1 cellular context compared by ENCODE assay signal in the genomic region with DNA sequence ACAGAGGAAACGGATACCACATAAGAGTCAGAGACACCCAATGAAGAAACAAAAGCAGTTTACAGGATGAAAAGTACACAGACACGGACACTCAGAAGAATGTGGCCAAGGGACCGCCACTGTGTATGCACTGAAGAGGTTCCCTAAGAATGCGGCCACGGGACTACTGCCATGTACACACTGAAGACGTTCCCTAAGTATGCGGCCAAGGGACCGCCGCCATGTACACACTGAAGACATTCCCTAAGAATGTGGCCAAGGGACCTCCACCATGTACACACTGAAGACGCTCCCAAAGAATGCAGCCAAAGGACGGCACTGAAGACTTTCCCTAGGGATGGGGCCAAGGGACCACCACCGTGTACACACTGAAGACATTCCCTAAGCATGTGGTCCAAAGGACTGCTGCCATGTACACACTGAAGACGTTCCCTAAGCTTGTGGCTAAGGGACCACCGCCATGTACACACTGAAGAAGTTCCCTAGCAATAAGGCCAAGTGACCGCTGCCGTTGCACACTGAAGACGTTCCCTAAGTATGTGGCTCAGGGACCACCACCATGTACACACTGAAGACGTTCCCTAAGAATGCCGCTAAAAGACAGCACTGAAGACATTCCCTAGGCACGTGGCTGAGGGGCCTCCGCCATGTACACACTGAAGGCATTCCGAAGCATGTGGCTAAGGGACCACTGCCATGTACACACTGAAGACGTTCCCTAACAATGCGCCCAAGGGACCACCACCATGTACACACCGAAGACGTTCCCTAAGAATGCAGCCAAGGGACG.
TF ChIP-seq lines count a peak whose summit lies in the region.

No MANE protein-coding gene starts in this region.

TF ChIP-seq in WTC11, 78 proteins besides CTCF, POLR2A, EP300 and RAD21 (continued from another document):
- TF ChIP-seq, protein P1, sequence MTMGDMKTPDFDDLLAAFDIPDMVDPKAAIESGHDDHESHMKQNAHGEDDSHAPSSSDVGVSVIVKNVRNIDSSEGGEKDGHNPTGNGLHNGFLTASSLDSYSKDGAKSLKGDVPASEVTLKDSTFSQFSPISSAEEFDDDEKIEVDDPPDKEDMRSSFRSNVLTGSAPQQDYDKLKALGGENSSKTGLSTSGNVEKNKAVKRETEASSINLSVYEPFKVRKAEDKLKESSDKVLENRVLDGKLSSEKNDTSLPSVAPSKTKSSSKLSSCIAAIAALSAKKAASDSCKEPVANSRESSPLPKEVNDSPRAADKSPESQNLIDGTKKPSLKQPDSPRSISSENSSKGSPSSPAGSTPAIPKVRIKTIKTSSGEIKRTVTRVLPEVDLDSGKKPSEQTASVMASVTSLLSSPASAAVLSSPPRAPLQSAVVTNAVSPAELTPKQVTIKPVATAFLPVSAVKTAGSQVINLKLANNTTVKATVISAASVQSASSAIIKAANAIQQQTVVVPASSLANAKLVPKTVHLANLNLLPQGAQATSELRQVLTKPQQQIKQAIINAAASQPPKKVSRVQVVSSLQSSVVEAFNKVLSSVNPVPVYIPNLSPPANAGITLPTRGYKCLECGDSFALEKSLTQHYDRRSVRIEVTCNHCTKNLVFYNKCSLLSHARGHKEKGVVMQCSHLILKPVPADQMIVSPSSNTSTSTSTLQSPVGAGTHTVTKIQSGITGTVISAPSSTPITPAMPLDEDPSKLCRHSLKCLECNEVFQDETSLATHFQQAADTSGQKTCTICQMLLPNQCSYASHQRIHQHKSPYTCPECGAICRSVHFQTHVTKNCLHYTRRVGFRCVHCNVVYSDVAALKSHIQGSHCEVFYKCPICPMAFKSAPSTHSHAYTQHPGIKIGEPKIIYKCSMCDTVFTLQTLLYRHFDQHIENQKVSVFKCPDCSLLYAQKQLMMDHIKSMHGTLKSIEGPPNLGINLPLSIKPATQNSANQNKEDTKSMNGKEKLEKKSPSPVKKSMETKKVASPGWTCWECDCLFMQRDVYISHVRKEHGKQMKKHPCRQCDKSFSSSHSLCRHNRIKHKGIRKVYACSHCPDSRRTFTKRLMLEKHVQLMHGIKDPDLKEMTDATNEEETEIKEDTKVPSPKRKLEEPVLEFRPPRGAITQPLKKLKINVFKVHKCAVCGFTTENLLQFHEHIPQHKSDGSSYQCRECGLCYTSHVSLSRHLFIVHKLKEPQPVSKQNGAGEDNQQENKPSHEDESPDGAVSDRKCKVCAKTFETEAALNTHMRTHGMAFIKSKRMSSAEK (CRISPR knock-in tag; IDR thresholded peaks at IDR 0.05; ENCODE audit: borderline replicate concordance), result no peak
- no peak for TF ChIP-seq ELF4 (CRISPR knock-in tag; IDR thresholded peaks at IDR 0.05; ENCODE audit: low read depth)
- TF ChIP-seq, protein P2, sequence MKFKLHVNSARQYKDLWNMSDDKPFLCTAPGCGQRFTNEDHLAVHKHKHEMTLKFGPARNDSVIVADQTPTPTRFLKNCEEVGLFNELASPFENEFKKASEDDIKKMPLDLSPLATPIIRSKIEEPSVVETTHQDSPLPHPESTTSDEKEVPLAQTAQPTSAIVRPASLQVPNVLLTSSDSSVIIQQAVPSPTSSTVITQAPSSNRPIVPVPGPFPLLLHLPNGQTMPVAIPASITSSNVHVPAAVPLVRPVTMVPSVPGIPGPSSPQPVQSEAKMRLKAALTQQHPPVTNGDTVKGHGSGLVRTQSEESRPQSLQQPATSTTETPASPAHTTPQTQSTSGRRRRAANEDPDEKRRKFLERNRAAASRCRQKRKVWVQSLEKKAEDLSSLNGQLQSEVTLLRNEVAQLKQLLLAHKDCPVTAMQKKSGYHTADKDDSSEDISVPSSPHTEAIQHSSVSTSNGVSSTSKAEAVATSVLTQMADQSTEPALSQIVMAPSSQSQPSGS (CRISPR knock-in tag; IDR thresholded peaks at IDR 0.05; ENCODE audit: borderline replicate concordance, low read depth), result no peak
- TF ChIP-seq, protein P3, sequence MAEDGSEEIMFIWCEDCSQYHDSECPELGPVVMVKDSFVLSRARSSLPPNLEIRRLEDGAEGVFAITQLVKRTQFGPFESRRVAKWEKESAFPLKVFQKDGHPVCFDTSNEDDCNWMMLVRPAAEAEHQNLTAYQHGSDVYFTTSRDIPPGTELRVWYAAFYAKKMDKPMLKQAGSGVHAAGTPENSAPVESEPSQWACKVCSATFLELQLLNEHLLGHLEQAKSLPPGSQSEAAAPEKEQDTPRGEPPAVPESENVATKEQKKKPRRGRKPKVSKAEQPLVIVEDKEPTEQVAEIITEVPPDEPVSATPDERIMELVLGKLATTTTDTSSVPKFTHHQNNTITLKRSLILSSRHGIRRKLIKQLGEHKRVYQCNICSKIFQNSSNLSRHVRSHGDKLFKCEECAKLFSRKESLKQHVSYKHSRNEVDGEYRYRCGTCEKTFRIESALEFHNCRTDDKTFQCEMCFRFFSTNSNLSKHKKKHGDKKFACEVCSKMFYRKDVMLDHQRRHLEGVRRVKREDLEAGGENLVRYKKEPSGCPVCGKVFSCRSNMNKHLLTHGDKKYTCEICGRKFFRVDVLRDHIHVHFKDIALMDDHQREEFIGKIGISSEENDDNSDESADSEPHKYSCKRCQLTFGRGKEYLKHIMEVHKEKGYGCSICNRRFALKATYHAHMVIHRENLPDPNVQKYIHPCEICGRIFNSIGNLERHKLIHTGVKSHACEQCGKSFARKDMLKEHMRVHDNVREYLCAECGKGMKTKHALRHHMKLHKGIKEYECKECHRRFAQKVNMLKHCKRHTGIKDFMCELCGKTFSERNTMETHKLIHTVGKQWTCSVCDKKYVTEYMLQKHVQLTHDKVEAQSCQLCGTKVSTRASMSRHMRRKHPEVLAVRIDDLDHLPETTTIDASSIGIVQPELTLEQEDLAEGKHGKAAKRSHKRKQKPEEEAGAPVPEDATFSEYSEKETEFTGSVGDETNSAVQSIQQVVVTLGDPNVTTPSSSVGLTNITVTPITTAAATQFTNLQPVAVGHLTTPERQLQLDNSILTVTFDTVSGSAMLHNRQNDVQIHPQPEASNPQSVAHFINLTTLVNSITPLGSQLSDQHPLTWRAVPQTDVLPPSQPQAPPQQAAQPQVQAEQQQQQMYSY (CRISPR knock-in tag; IDR thresholded peaks at IDR 0.05), result no peak
TF ChIP-seq in WTC11: peak in this region for 0.
